21 cellular contexts compared by ENCODE assay signal in the genomic region with DNA sequence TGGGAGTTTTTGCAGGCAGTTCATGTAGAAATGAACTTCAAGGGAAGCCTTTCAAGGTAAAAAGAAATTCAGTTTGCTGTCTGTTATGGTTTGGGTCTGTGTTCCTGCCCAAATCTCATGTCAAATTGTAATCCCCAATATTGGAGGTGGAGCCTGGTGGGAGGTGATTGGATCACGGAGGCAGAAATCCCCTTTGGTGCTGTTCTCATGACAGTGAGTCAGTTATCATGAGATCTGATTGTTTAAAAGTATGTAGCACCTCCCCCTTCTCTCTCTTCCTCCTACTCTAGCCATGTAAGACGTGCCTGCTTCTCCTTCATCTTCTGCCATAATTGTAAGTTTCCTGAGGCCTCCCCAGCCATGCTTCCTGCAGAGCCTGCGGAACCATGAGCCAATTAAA.
DNase-seq lines count a peak whose midpoint lies in the region; ATAC-seq, FAIRE-seq and TF ChIP-seq lines count a peak whose summit lies in the region.
"Had no signal": no experiment of that assay in that cellular context is flagged by ENCODE, and none has a peak within 500 bp of the region (broad histone marks: within the 10 kb centered on the region; RNA-seq: fewer than 3 reads in every experiment).

No MANE protein-coding gene starts in this region.

- no peak overlapping the region for H2BK20ac ChIP-seq in H1 (ENCODE audit: low read length)

- peak overlapping the region; percentile 96; the same call in 1 of the 2 replicates for H3K27ac ChIP-seq in SJCRH30
- H3K27ac ChIP-seq in H1 (ENCODE audit: low read depth, low read length) = no peak overlapping the region
- no peak overlapping the region for H3K27ac ChIP-seq in mesenchymal stem cell (ENCODE audit: low read length, poor library complexity, severe bottlenecking)
- H3K27ac ChIP-seq: GM23248, HL-60, SK-N-MC had no signal

- no peak overlapping the region for H4K8ac ChIP-seq in H1 (ENCODE audit: extremely low read depth, insufficient read depth, low read length)
- no peak overlapping the region for H4K8ac ChIP-seq in mesenchymal stem cell (ENCODE audit: low read length)

- H2AFZ ChIP-seq in H1 (ENCODE audit: low read length) (no peak overlapping the region), mesenchymal stem cell (ENCODE audit: low read depth, low read length) (no peak overlapping the region)
- H2AFZ ChIP-seq: GM23248 had no signal

- no peaks in the 10 kb centered on the region for H3K79me1 ChIP-seq in H1 (ENCODE audit: low read depth, low read length)
- H3K79me1 ChIP-seq in mesenchymal stem cell (replicated peaks; ENCODE audit: low read length, poor library complexity, severe bottlenecking) = no peaks in the 10 kb centered on the region

- TF ChIP-seq EP300 in H1 (IDR thresholded peaks at IDR 0.05; ENCODE audit: borderline replicate concordance in 1 of 2, low read depth in 2 of 2, low read length in 2 of 2) = no peak

- H4K5ac ChIP-seq in H1 (ENCODE audit: insufficient read length, low read depth, low read length) = no peak overlapping the region

- no peaks in the 10 kb centered on the region for H4K20me1 ChIP-seq in H1 (replicated peaks in 1 of 2; ENCODE audit: control insufficient read depth in 1 of 2, insufficient read depth in 2 of 2, low read length in 2 of 2)

- H3K23me2 ChIP-seq in H1 (ENCODE audit: low read depth, low read length) = no peaks in the 10 kb centered on the region

- H4K91ac ChIP-seq in H1 (replicated peaks; ENCODE audit: insufficient read length, low read length) (peak overlapping the region; percentile 20), mesenchymal stem cell (ENCODE audit: low read length) (no peak overlapping the region)

- H3K23ac ChIP-seq in H1 (ENCODE audit: insufficient read length) (no peak overlapping the region), mesenchymal stem cell (ENCODE audit: low read length in 2 of 2) (no peak overlapping the region)

- H2AK5ac ChIP-seq in H1 (ENCODE audit: low read depth, low read length) = no peak overlapping the region
- H2AK5ac ChIP-seq in mesenchymal stem cell (ENCODE audit: low read length, severe bottlenecking) = no peak overlapping the region

- H3K56ac ChIP-seq in H1 (replicated peaks; ENCODE audit: insufficient read length, low read depth, low read length) = no peak overlapping the region

- H3K14ac ChIP-seq in H1 (ENCODE audit: insufficient read length) (no peak overlapping the region), mesenchymal stem cell (ENCODE audit: low read length in 2 of 2) (no peak overlapping the region)

- H2BK15ac ChIP-seq in H1 (ENCODE audit: low read length) (no peak overlapping the region), mesenchymal stem cell (ENCODE audit: low read depth, poor library complexity, severe bottlenecking) (no peak overlapping the region)

- H3K4me2 ChIP-seq in H1 (ENCODE audit: insufficient read depth in 1 of 2, low read depth in 2 of 2, low read length in 2 of 2) (no peak overlapping the region), mesenchymal stem cell (ENCODE audit: low read length, poor library complexity, severe bottlenecking) (no peak overlapping the region)

- POLR2A ChIA-PET in H1 (lab: Charles Lee; ENCODE audit: partially characterized antibody) = no interaction called here

- ATAC-seq in GM21447 (IDR thresholded peaks at IDR 0.05; ENCODE audit: unreplicated experiment) = no peak
- ATAC-seq: Right ventricle myocardium inferior had no signal

- CTCF ChIA-PET in H1 (lab: Charles Lee; ENCODE audit: partially characterized antibody) = no interaction called here

- H3K4ac ChIP-seq in H1 (replicated peaks; ENCODE audit: insufficient read length, low read depth, low read length) (no peak overlapping the region), mesenchymal stem cell (ENCODE audit: low read depth in 1 of 2, low read length in 2 of 2) (no peak overlapping the region)

- no peak for TF ChIP-seq CTCF in H1 (IDR thresholded peaks at IDR 0.05; ENCODE audit: control extremely low read depth in 1 of 3, insufficient read depth in 1 of 3, low read depth in 1 of 3, low read length in 3 of 3)

- no peaks in the 10 kb centered on the region for H3K36me3 ChIP-seq in SJCRH30
- no peaks in the 10 kb centered on the region for H3K36me3 ChIP-seq in H1 (ENCODE audit: control insufficient read depth in 2 of 4, insufficient read depth in 4 of 4, low read length in 3 of 4)
- H3K36me3 ChIP-seq in mesenchymal stem cell (ENCODE audit: control insufficient read depth in 1 of 2, insufficient read depth in 2 of 2, low read depth in 1 of 2, low read length in 2 of 2) = no peaks in the 10 kb centered on the region

- 94% methylated on average over 3 of the region's 3 CpGs; no CpG with 5 or more reads in 1 of the 2 experiments for WGBS in H1 (ENCODE audit: extremely low coverage in 1 of 2, insufficient coverage in 1 of 2, insufficient read length in 1 of 2, insufficient replicate concordance in 2 of 2, low coverage in 1 of 2, low lambda C conversion rate in 2 of 2, missing lambda C conversion rate in 1 of 2), 2 experiments
- 83% methylated on average over 2 of the region's 3 CpGs for WGBS in mesenchymal stem cell

- H3K4me1 ChIP-seq in SJCRH30 (peaks cover 60% of the 10 kb centered on the region), H1 (replicated peaks in 1 of 4; ENCODE audit: control insufficient read depth in 3 of 4, insufficient read depth in 4 of 4, low read length in 3 of 4) (no peaks in the 10 kb centered on the region), mesenchymal stem cell (ENCODE audit: control insufficient read depth, insufficient read depth, low read depth, low read length) (peaks cover 1% of the 10 kb centered on the region)

- DNase-seq in EL (peak; percentile 20), SJCRH30 (no peak), H1 (ENCODE audit: low read depth in 1 of 2, low spot score in 2 of 2) (no peak), putamen (ENCODE audit: low spot score) (peak; percentile 35), HPDE6-E6E7 (ENCODE audit: extremely low spot score) (no peak), NCI-H187 treated with DMSO at 0.1 percent for 48 hours (lab: John Stamatoyannopoulos, UW) (no peak), mesenchymal stem cell (no peak)
- DNase-seq: CD4-positive, alpha-beta T cell; DND-41; GM23248; HCEC 1CT; NCI-H1694 treated with DMSO at 0.1 percent for 48 hours; NCI-H446; NCI-H526; SW 1271 had no signal

- no peak overlapping the region for H2BK120ac ChIP-seq in H1 (replicated peaks; ENCODE audit: low read depth, low read length)
- no peak overlapping the region for H2BK120ac ChIP-seq in mesenchymal stem cell (ENCODE audit: low read depth, low read length)

- H2BK5ac ChIP-seq in H1 (ENCODE audit: low read depth, low read length) (no peak overlapping the region), mesenchymal stem cell (ENCODE audit: low read depth, low read length, poor library complexity, severe bottlenecking) (no peak overlapping the region)

- H2BK12ac ChIP-seq in H1 (ENCODE audit: low read depth, low read length) (no peak overlapping the region), mesenchymal stem cell (ENCODE audit: low read length in 2 of 2) (peak overlapping the region in 1 of 2 experiments; percentile 84)

- H3K9me3 ChIP-seq in SJCRH30 (replicated peaks) = no peaks in the 10 kb centered on the region; the same call in 1 of the 2 replicates
- H3K9me3 ChIP-seq in H1 (ENCODE audit: insufficient read depth in 2 of 2, low read depth in 1 of 2, low read length in 1 of 2) = no peaks in the 10 kb centered on the region
- no peaks in the 10 kb centered on the region for H3K9me3 ChIP-seq in mesenchymal stem cell (ENCODE audit: control insufficient read depth, low read length)

- no peaks in the 10 kb centered on the region for H3K27me3 ChIP-seq in SJCRH30
- H3K27me3 ChIP-seq in H1 (replicated peaks in 1 of 4; ENCODE audit: control insufficient read depth in 3 of 4, extremely low read depth in 1 of 4, insufficient read depth in 3 of 4, low read length in 3 of 4) = no peaks in the 10 kb centered on the region
- H3K27me3 ChIP-seq in mesenchymal stem cell (ENCODE audit: control insufficient read depth in 1 of 2, insufficient read depth in 1 of 2, low read length in 2 of 2) = peaks cover 0 to 8% of the 10 kb centered on the region in 2 experiments

- no peak overlapping the region for H3K9ac ChIP-seq in H1 (replicated peaks in 1 of 4; ENCODE audit: extremely low read depth in 1 of 4, low read depth in 3 of 4, low read length in 3 of 4)
- H3K9ac ChIP-seq in mesenchymal stem cell (ENCODE audit: low read length) = no peak overlapping the region
- H3K9ac ChIP-seq: GM23248 had no signal

- no peak for FAIRE-seq in H1 (lab: Jason Lieb, UNC)
- FAIRE-seq: G401.6, GM19239 had no signal

- H3K18ac ChIP-seq in H1 (ENCODE audit: extremely low read depth, low read length) (no peak overlapping the region), mesenchymal stem cell (ENCODE audit: low read depth in 1 of 2, low read length in 2 of 2) (no peak overlapping the region)

- TF ChIP-seq RAD21 in H1 (IDR thresholded peaks at IDR 0.05 in 1 of 2, conservative IDR thresholded peaks at IDR 0.05 in 1 of 2; ENCODE audit: low read depth in 2 of 2, low read length in 2 of 2) = no peak

- no peaks in the 10 kb centered on the region for H3K79me2 ChIP-seq in H1 (ENCODE audit: control insufficient read depth in 1 of 2, insufficient read depth in 2 of 2, low read length in 2 of 2)

- no peak overlapping the region for H3K4me3 ChIP-seq in SJCRH30
- H3K4me3 ChIP-seq in H1 (ENCODE audit: extremely low read depth in 1 of 4, insufficient read depth in 2 of 4, low read depth in 3 of 4, low read length in 4 of 4) = no peak overlapping the region
- no peak overlapping the region for H3K4me3 ChIP-seq in mesenchymal stem cell (ENCODE audit: insufficient read depth in 1 of 2, low read depth in 1 of 2, low read length in 2 of 2)
- H3K4me3 ChIP-seq: GM23248, SK-N-MC had no signal

- TF ChIP-seq POLR2A in H1 (IDR thresholded peaks at IDR 0.05; ENCODE audit: control extremely low read depth in 1 of 2, low read depth in 2 of 2, low read length in 2 of 2) = no peak

TF ChIP-seq in H1, 55 proteins besides CTCF, POLR2A, EP300 and RAD21:
- TF ChIP-seq SP2 (IDR thresholded peaks at IDR 0.05; ENCODE audit: low read length) (no peak), CHD1 (IDR thresholded peaks at IDR 0.05; ENCODE audit: low read depth, low read length) (no peak), KDM1A (IDR thresholded peaks at IDR 0.05; ENCODE audit: borderline replicate concordance, low read length) (no peak), FOSL1 (IDR thresholded peaks at IDR 0.05; ENCODE audit: insufficient read depth, low read depth, low read length) (no peak)

Comparison
In these comparisons a context has a peak if more than half of its experiments do, and no peak if none do; other contexts are left out.
1. DNase-seq: peak in EL (single experiment) and putamen (single experiment); none in SJCRH30 (0 of 2), H1 (0 of 2), HPDE6-E6E7 (single experiment), NCI-H187 treated with DMSO at 0.1 percent for 48 hours (single experiment) and mesenchymal stem cell (single experiment).